ENCODE assay signal across 29 cellular contexts in the genomic region with DNA sequence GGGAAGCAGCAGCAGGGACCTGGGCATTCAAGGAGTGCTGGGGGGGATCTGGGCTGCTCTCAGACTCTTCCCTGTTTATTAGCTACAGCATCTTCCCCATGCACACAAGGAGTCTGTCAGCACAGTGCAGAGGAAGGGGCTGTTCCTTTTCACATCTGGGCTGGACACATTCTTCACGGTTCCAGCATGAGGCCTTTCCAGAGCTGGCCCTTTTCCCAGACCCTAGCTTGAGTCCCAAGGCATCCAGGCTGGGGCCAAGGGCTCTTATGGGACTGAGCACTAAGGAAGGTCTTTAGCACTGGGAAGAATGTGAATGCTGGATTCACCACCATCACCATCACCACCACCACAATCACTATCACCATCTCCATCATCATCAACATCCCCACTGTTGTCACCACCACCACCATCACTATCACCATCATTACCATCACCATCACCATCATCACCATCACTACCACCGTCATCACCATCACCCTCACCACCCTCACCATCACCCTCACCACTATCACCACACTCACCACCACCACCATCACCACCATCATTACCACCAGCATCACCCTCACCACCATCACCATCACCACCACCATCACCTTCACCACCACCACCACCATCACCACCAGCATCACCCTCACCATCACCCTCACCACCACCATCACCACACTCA. TPM values are rescaled to one million over a fixed set of nuclear protein-coding genes. Genes with fewer than 3 reads are reported as not detected.
DNase-seq lines count a peak whose midpoint lies in the region; ATAC-seq and TF ChIP-seq lines count a peak whose summit lies in the region.
"Had no signal": no experiment of that assay in that cellular context is flagged by ENCODE, and none has a peak within 500 bp of the region (broad histone marks: within the 10 kb centered on the region; RNA-seq: fewer than 3 reads in every experiment).

No MANE protein-coding gene starts in this region.

- CTCF ChIA-PET in activated naive CD4-positive, alpha-beta T cell treated with anti-CD3 and anti-CD28 coated beads for 36 hours (lab: Charles Lee): interaction anchor here (1.1 to 1.8 kb wide), 2 partner anchors 14 to 25 kb away, joined by 3 to 6 read pairs; no protein-coding TSS in a partner anchor
- CTCF ChIA-PET in activated CD8-positive, alpha-beta T cell treated with anti-CD3 and anti-CD28 coated beads for 36 hours (lab: Charles Lee): interaction anchor here (0.7 to 1.3 kb wide), 2 partner anchors 14 to 322 kb away, joined by 3 read pairs; no protein-coding TSS in a partner anchor

- ATAC-seq in activated CD8-positive, alpha-beta T cell treated with anti-CD3 and anti-CD28 coated beads for 36 hours: no peak
- no peak for ATAC-seq in HG02610 (IDR thresholded peaks at IDR 0.05; ENCODE audit: unreplicated experiment)
- ATAC-seq: GM23338, upper lobe of right lung had no signal

- H3K27me3 ChIP-seq in trophoblast cell (ENCODE audit: insufficient read depth, low read length): no peaks in the 10 kb centered on the region
- H3K27me3 ChIP-seq: ascending aorta, SJSA1, upper lobe of right lung had no signal

- H3K79me2 ChIP-seq in trophoblast cell (ENCODE audit: control insufficient read depth, insufficient read depth, low read length, poor library complexity): no peaks in the 10 kb centered on the region

- TF ChIP-seq CTCF in activated CD8-positive, alpha-beta T cell treated with anti-CD3 and anti-CD28 coated beads for 36 hours (IDR thresholded peaks at IDR 0.05): no peak

- no peak for DNase-seq in activated naive CD4-positive, alpha-beta T cell treated with anti-CD3 and anti-CD28 coated beads for 36 hours
- DNase-seq in activated naive CD4-positive, alpha-beta T cell treated with Interleukin-2 at 50 U/mL for 16 hours: no peak
- no peak for DNase-seq in activated CD8-positive, alpha-beta T cell treated with anti-CD3 and anti-CD28 coated beads for 36 hours
- DNase-seq in fibroblast of gingiva (ENCODE audit: low read depth) (peak; percentile 32), trophoblast cell (peak in 1 of 2 donors; percentile 27), SKM-1 (lab: John Stamatoyannopoulos, UW; ENCODE audit: unreplicated experiment) (no peak), posterior vena cava (ENCODE audit: low spot score) (no peak)
- DNase-seq: activated CD4-positive, alpha-beta T cell treated with anti-CD3 and anti-CD28 coated beads, Interleukin-2, amount 50 U/mL, for 1 hour; activated gamma-delta T cell; activated T-cell treated with anti-CD3 and anti-CD28 coated beads for 4 hours; cerebellar nuclear complex; COR-L47; DMS79; effector CD4-positive, alpha-beta T cell; erythroblast; kidney; NCI-H1105; NCI-H2081; NCI-H446 treated with DMSO at 0.1 percent for 48 hours; nucleus accumbens; PC-9; upper lobe of right lung had no signal

- peak overlapping the region; percentile 5 for H4K91ac ChIP-seq in trophoblast cell (ENCODE audit: low read depth, low read length)

- H3K9ac ChIP-seq in trophoblast cell (ENCODE audit: low read length): no peak overlapping the region

- no CpG with 5 or more reads among the region's 2 CpGs for WGBS in trophoblast cell (ENCODE audit: extremely low coverage, insufficient coverage, insufficient read length)

- peak overlapping the region; percentile 7 for H2BK5ac ChIP-seq in trophoblast cell (ENCODE audit: low read depth, low read length, poor library complexity)

- POLR2A ChIA-PET in activated CD8-positive, alpha-beta T cell treated with anti-CD3 and anti-CD28 coated beads for 36 hours (lab: Charles Lee): no interaction called here

- peaks cover 29% of the 10 kb centered on the region for H3K36me3 Mint-ChIP-seq in activated naive CD4-positive, alpha-beta T cell treated with anti-CD3 and anti-CD28 coated beads for 36 hours (ENCODE audit: low read depth)
- peaks cover 46% of the 10 kb centered on the region for H3K36me3 Mint-ChIP-seq in activated CD8-positive, alpha-beta T cell treated with anti-CD3 and anti-CD28 coated beads for 36 hours (ENCODE audit: low read depth)

- no peak overlapping the region for H4K12ac ChIP-seq in trophoblast cell (ENCODE audit: low read depth, low read length)

- H3K4me2 ChIP-seq in trophoblast cell (ENCODE audit: low read length): no peak overlapping the region
- H3K4me2 ChIP-seq: GM23338 had no signal

- H3K18ac ChIP-seq in trophoblast cell (ENCODE audit: low read length): peak overlapping the region; percentile 24

- peak overlapping the region; percentile 51 for H3K4me3 ChIP-seq in trophoblast cell (ENCODE audit: low read depth, low read length)
- H3K4me3 ChIP-seq: ascending aorta, GM23338, PC-9, SJSA1, upper lobe of right lung had no signal

- H2AFZ ChIP-seq in trophoblast cell (ENCODE audit: insufficient read depth, low read length, poor library complexity): no peak overlapping the region
- H2AFZ ChIP-seq: GM23338, PC-9 had no signal

- peak overlapping the region; percentile 3 for H4K8ac ChIP-seq in trophoblast cell (ENCODE audit: low read depth, low read length)

- H3K4me1 Mint-ChIP-seq in activated naive CD4-positive, alpha-beta T cell treated with anti-CD3 and anti-CD28 coated beads for 36 hours (ENCODE audit: low read depth): no peaks in the 10 kb centered on the region
- H3K4me1 Mint-ChIP-seq in activated CD8-positive, alpha-beta T cell treated with anti-CD3 and anti-CD28 coated beads for 36 hours (ENCODE audit: low read depth): peaks cover 9% of the 10 kb centered on the region

- H3K9me3 Mint-ChIP-seq in activated naive CD4-positive, alpha-beta T cell treated with anti-CD3 and anti-CD28 coated beads for 36 hours: no peaks in the 10 kb centered on the region
- H3K9me3 Mint-ChIP-seq in activated CD8-positive, alpha-beta T cell treated with anti-CD3 and anti-CD28 coated beads for 36 hours: no peaks in the 10 kb centered on the region
- H3K9me3 Mint-ChIP-seq: GM23338; T-helper 1 cell treated with Interleukin-12 subunit alpha and Interleukin-12 subunit beta and Interleukin-4 antibody, amounts not matched to agents 30 μg/mL and 1 μg/mL, for 36 hours had no signal

- peaks cover 10% of the 10 kb centered on the region for H3K79me1 ChIP-seq in trophoblast cell (ENCODE audit: low read length)

- peaks cover 13 to 19% of the 10 kb centered on the region in 2 experiments for H3K36me3 ChIP-seq in trophoblast cell (ENCODE audit: control insufficient read depth in 1 of 2, insufficient read depth in 2 of 2, low read length in 2 of 2)

- no peak overlapping the region for H3K4me3 Mint-ChIP-seq in activated naive CD4-positive, alpha-beta T cell treated with anti-CD3 and anti-CD28 coated beads for 36 hours
- no peak overlapping the region for H3K4me3 Mint-ChIP-seq in activated CD8-positive, alpha-beta T cell treated with anti-CD3 and anti-CD28 coated beads for 36 hours
- H3K4me3 Mint-ChIP-seq: GM23338; T-helper 1 cell treated with Interleukin-12 subunit alpha and Interleukin-12 subunit beta and Interleukin-4 antibody, amounts not matched to agents 30 μg/mL and 1 μg/mL, for 36 hours had no signal

- peak overlapping the region; percentile 21 for H3K14ac ChIP-seq in trophoblast cell (ENCODE audit: low read length)

- no peaks in the 10 kb centered on the region for H3K9me3 ChIP-seq in trophoblast cell (ENCODE audit: insufficient read depth, low read depth, low read length)
- H3K9me3 ChIP-seq: ascending aorta, SJSA1, upper lobe of right lung had no signal

- no peaks in the 10 kb centered on the region for H3K27me3 Mint-ChIP-seq in activated naive CD4-positive, alpha-beta T cell treated with anti-CD3 and anti-CD28 coated beads for 36 hours (ENCODE audit: low read depth)
- H3K27me3 Mint-ChIP-seq in activated CD8-positive, alpha-beta T cell treated with anti-CD3 and anti-CD28 coated beads for 36 hours: no peaks in the 10 kb centered on the region

- peaks cover 9 to 11% of the 10 kb centered on the region in 2 experiments for H3K4me1 ChIP-seq in trophoblast cell (ENCODE audit: control insufficient read depth in 1 of 2, insufficient read depth in 2 of 2, low read length in 2 of 2)
- H3K4me1 ChIP-seq: ascending aorta, upper lobe of right lung had no signal

- peak overlapping the region; percentile 42 for H3K27ac Mint-ChIP-seq in activated naive CD4-positive, alpha-beta T cell treated with anti-CD3 and anti-CD28 coated beads for 36 hours
- H3K27ac Mint-ChIP-seq in activated CD8-positive, alpha-beta T cell treated with anti-CD3 and anti-CD28 coated beads for 36 hours: peak overlapping the region; percentile 37
- H3K27ac Mint-ChIP-seq: GM23338; T-helper 1 cell treated with Interleukin-12 subunit alpha and Interleukin-12 subunit beta and Interleukin-4 antibody, amounts not matched to agents 30 μg/mL and 1 μg/mL, for 36 hours had no signal

- intact Hi-C loops in activated naive CD4-positive, alpha-beta T cell treated with anti-CD3 and anti-CD28 coated beads for 36 hours (cut with micrococcal nuclease): no loop called here
- intact Hi-C loops in activated CD8-positive, alpha-beta T cell treated with anti-CD3 and anti-CD28 coated beads for 36 hours (cut with micrococcal nuclease): no loop called here
- intact Hi-C loops in posterior vena cava (cut with DNase I): loop anchor here in 1 of 2 donors (10.0 kb wide), 1 partner anchor 325 kb away; a partner anchor contains a TSS

- H3K27ac ChIP-seq in trophoblast cell (ENCODE audit: low read depth, low read length): peak overlapping the region; percentile 19
- H3K27ac ChIP-seq: ascending aorta, HL-60, SJSA1, upper lobe of right lung, VCaP had no signal

- peak overlapping the region; percentile 26 for H2BK120ac ChIP-seq in trophoblast cell (ENCODE audit: insufficient read depth, low read length, poor library complexity)

- H3K4ac ChIP-seq in trophoblast cell (ENCODE audit: low read depth, low read length): no peak overlapping the region

- no peak overlapping the region for H3K23ac ChIP-seq in trophoblast cell (ENCODE audit: low read length)

- H2BK12ac ChIP-seq in trophoblast cell (ENCODE audit: low read length): peak overlapping the region; percentile 51

- peak overlapping the region; percentile 38 for H2AK5ac ChIP-seq in trophoblast cell (ENCODE audit: low read length)

RNA-seq across cellular contexts. Expression of a gene that starts 28.4 kb away (rescaled TPM):
- 100 to 1,000 TPM; 373 to 397 TPM for total RNA-seq in activated naive CD4-positive, alpha-beta T cell treated with anti-CD3 and anti-CD28 coated beads for 36 hours
- total RNA-seq in activated CD8-positive, alpha-beta T cell treated with anti-CD3 and anti-CD28 coated beads for 36 hours: 100 to 1,000 TPM; 539 to 552 TPM
- 191 and 200 TPM in 2 replicates for polyA plus RNA-seq in trophoblast cell (2013)
- total RNA-seq in posterior vena cava: 100 to 1,000 TPM; 192 to 209 TPM

RNA-seq across cellular contexts. Expression of a gene that starts 36.2 kb away (rescaled TPM):
- total RNA-seq in activated naive CD4-positive, alpha-beta T cell treated with anti-CD3 and anti-CD28 coated beads for 36 hours: under 1 TPM; 0.77 to 0.95 TPM
- 1 to 10 TPM; 1.6 to 2.2 TPM for total RNA-seq in activated CD8-positive, alpha-beta T cell treated with anti-CD3 and anti-CD28 coated beads for 36 hours
- polyA plus RNA-seq in trophoblast cell (2013): 267 and 277 TPM in 2 replicates
- 100 to 1,000 TPM in 1 of 2 donors, 10 to 100 TPM in 1; 84.4 to 151 TPM for total RNA-seq in posterior vena cava

RNA-seq across cellular contexts. Expression of a gene that starts 49.3 kb away (rescaled TPM):
- 10 to 100 TPM; 10.5 to 11.6 TPM for total RNA-seq in activated naive CD4-positive, alpha-beta T cell treated with anti-CD3 and anti-CD28 coated beads for 36 hours
- 100 to 1,000 TPM; 214 to 219 TPM for total RNA-seq in activated CD8-positive, alpha-beta T cell treated with anti-CD3 and anti-CD28 coated beads for 36 hours
- polyA plus RNA-seq in trophoblast cell (2013): 0.04 and 0.10 TPM in 2 replicates
- under 1 TPM in 1 of 2 donors, not detected in 1; 0.19 TPM for total RNA-seq in posterior vena cava
- total RNA-seq: ascending aorta, GM23338 had no signal
- polyA plus RNA-seq: GM23338 had no signal

Comparison
In these comparisons a context has a peak if more than half of its experiments do, and no peak if none do; other contexts are left out.
1. RNA of a gene that starts 36.2 kb away (total RNA-seq): 84.4 to 151 TPM in posterior vena cava; 1.6 to 2.2 TPM in activated CD8-positive, alpha-beta T cell treated with anti-CD3 and anti-CD28 coated beads for 36 hours and 0.77 to 0.95 TPM in activated naive CD4-positive, alpha-beta T cell treated with anti-CD3 and anti-CD28 coated beads for 36 hours; every median in the first group is over 10 times any median in the second.
2. RNA of a gene that starts 49.3 kb away (total RNA-seq): 214 to 219 TPM in activated CD8-positive, alpha-beta T cell treated with anti-CD3 and anti-CD28 coated beads for 36 hours; 10.5 to 11.6 TPM in activated naive CD4-positive, alpha-beta T cell treated with anti-CD3 and anti-CD28 coated beads for 36 hours and 0.19 TPM in posterior vena cava; every median in the first group is over 10 times any median in the second.